ENCODE assay signal across 24 cellular contexts in genomic region chr2:201572822-201573493, GRCh38.
DNase-seq lines count a peak whose midpoint lies in the region; ATAC-seq and TF ChIP-seq lines count a peak whose summit lies in the region.
"Had no signal": no experiment of that assay in that cellular context is flagged by ENCODE, and none has a peak within 500 bp of the region (broad histone marks: within the 10 kb centered on the region; RNA-seq: fewer than 3 reads in every experiment).

No MANE protein-coding gene starts in this region.

- TF ChIP-seq CTCF in HCT116 (IDR thresholded peaks at IDR 0.05 in 2 of 3, conservative IDR thresholded peaks at IDR 0.05 in 1 of 3; ENCODE audit: borderline replicate concordance in 1 of 3, insufficient read depth in 1 of 3, low read depth in 2 of 3, low read length in 2 of 3) (no peak), OCI-LY3 (IDR thresholded peaks at IDR 0.05; ENCODE audit: low read depth, low read length) (no peak), lower leg skin (IDR thresholded peaks at IDR 0.05) (no peak)

- no peak for ATAC-seq in activated naive CD8-positive, alpha-beta T cell treated with anti-CD3 and anti-CD28 coated beads, Interleukin-2, amount 10 ng/mL, durations not matched to agents 7 days and 5 days (ENCODE audit: low read depth)
- ATAC-seq in HCT116 = no peak
- no peak for ATAC-seq in activated naive CD4-positive, alpha-beta T cell treated with anti-CD3 and anti-CD28 coated beads, Interleukin-2, amount 50 U/mL, for 72 hours
- ATAC-seq: body of pancreas, heart left ventricle, left lobe of liver had no signal

- H3K4me1 Mint-ChIP-seq in activated naive CD8-positive, alpha-beta T cell treated with anti-CD3 and anti-CD28 coated beads, Interleukin-2, amount 10 ng/mL, durations not matched to agents 7 days and 5 days = peaks cover 6% of the 10 kb centered on the region
- H3K4me1 Mint-ChIP-seq in activated naive CD8-positive, alpha-beta T cell treated with anti-CD3 and anti-CD28 coated beads for 36 hours = peaks cover 8% of the 10 kb centered on the region
- H3K4me1 Mint-ChIP-seq: activated naive CD4-positive, alpha-beta T cell treated with anti-CD3 and anti-CD28 coated beads, Interleukin-2, amount 50 U/mL, for 24 hours had no signal

- H3K79me2 ChIP-seq in HCT116 (ENCODE audit: insufficient read depth, low read length) (no peaks in the 10 kb centered on the region), OCI-LY3 (ENCODE audit: low read length) (no peaks in the 10 kb centered on the region)

- H3K9me3 ChIP-seq in HCT116 (ENCODE audit: control insufficient read depth in 1 of 2, insufficient read depth in 1 of 2, low read depth in 1 of 2, low read length in 2 of 2) (no peaks in the 10 kb centered on the region), OCI-LY3 (ENCODE audit: insufficient read depth, low read length) (no peaks in the 10 kb centered on the region), HAP-1 (no peaks in the 10 kb centered on the region)
- H3K9me3 ChIP-seq: body of pancreas, heart left ventricle, prostate gland, SJCRH30 had no signal

- WGBS in lower leg skin, 2 donors = 90 to 91% methylated on average over 2 of the region's 2 CpGs

- in situ Hi-C loops in HAP-1 (cut with MboI; ENCODE audit: low sequenced_read_pairs) = no loop called here

- BruUV-seq in HCT116 (replicated peaks; lab: Mats Ljungman, UMichigan) = no TSS peak

- no peaks in the 10 kb centered on the region for H3K27me3 Mint-ChIP-seq in activated naive CD8-positive, alpha-beta T cell treated with anti-CD3 and anti-CD28 coated beads, Interleukin-2, amount 10 ng/mL, durations not matched to agents 7 days and 5 days
- H3K27me3 Mint-ChIP-seq in activated naive CD8-positive, alpha-beta T cell treated with anti-CD3 and anti-CD28 coated beads for 36 hours = no peaks in the 10 kb centered on the region
- H3K27me3 Mint-ChIP-seq: activated naive CD4-positive, alpha-beta T cell treated with anti-CD3 and anti-CD28 coated beads, Interleukin-2, amount 50 U/mL, for 24 hours had no signal

- H3K4me3 ChIP-seq in HCT116 (replicated peaks in 1 of 2; ENCODE audit: low read depth in 1 of 2, low read length in 2 of 2) (no peak overlapping the region), OCI-LY3 (ENCODE audit: low read length) (peak overlapping the region; percentile 3; the same call in 1 of the 2 replicates), HAP-1 (no peak overlapping the region), lower leg skin (ENCODE audit: low read depth, poor library complexity, severe bottlenecking) (no peak overlapping the region)
- H3K4me3 ChIP-seq: body of pancreas, heart left ventricle, prostate gland, SJCRH30 had no signal

- H2AFZ ChIP-seq in HCT116 (ENCODE audit: low read depth, low read length, poor library complexity, severe bottlenecking) = peak overlapping the region; percentile 7
- H2AFZ ChIP-seq in OCI-LY3 (ENCODE audit: low read depth, low read length) = no peak overlapping the region

- H3K36me3 ChIP-seq in HCT116 (ENCODE audit: control insufficient read depth in 1 of 2, insufficient read depth in 2 of 2, low read length in 2 of 2) (no peaks in the 10 kb centered on the region), OCI-LY3 (replicated peaks; ENCODE audit: low read depth, low read length) (no peaks in the 10 kb centered on the region), HAP-1 (replicated peaks) (no peaks in the 10 kb centered on the region)
- H3K36me3 ChIP-seq: prostate gland, SJCRH30 had no signal

- no peaks in the 10 kb centered on the region for H3K9me2 ChIP-seq in HCT116 (ENCODE audit: insufficient read depth)

- H3K4me2 ChIP-seq in HCT116 (ENCODE audit: low read length) = no peak overlapping the region
- peak overlapping the region; percentile 40 for H3K4me2 ChIP-seq in OCI-LY3 (ENCODE audit: low read length)

- H3K36me3 Mint-ChIP-seq in activated naive CD8-positive, alpha-beta T cell treated with anti-CD3 and anti-CD28 coated beads, Interleukin-2, amount 10 ng/mL, durations not matched to agents 7 days and 5 days = peaks cover 5% of the 10 kb centered on the region
- no peaks in the 10 kb centered on the region for H3K36me3 Mint-ChIP-seq in activated naive CD8-positive, alpha-beta T cell treated with anti-CD3 and anti-CD28 coated beads for 36 hours
- H3K36me3 Mint-ChIP-seq in activated naive CD4-positive, alpha-beta T cell treated with anti-CD3 and anti-CD28 coated beads, Interleukin-2, amount 50 U/mL, for 72 hours = no peaks in the 10 kb centered on the region
- H3K36me3 Mint-ChIP-seq: activated naive CD4-positive, alpha-beta T cell treated with anti-CD3 and anti-CD28 coated beads, Interleukin-2, amount 50 U/mL, for 24 hours had no signal

- no peak for TF ChIP-seq RAD21 in HCT116 (IDR thresholded peaks at IDR 0.05; ENCODE audit: low read depth)

- H3K4me3 Mint-ChIP-seq in activated naive CD8-positive, alpha-beta T cell treated with anti-CD3 and anti-CD28 coated beads, Interleukin-2, amount 10 ng/mL, durations not matched to agents 7 days and 5 days = peak overlapping the region; percentile 4
- no peak overlapping the region for H3K4me3 Mint-ChIP-seq in activated naive CD8-positive, alpha-beta T cell treated with anti-CD3 and anti-CD28 coated beads for 36 hours
- H3K4me3 Mint-ChIP-seq: activated naive CD4-positive, alpha-beta T cell treated with anti-CD3 and anti-CD28 coated beads, Interleukin-2, amount 50 U/mL, for 24 hours; T-helper 2 cell treated with Interferon-gamma antibody and Interleukin-4, amounts not matched to agents 5 μg/mL and 100 μg/mL, for 36 hours had no signal

- no peaks in the 10 kb centered on the region for H3K9me3 Mint-ChIP-seq in activated naive CD8-positive, alpha-beta T cell treated with anti-CD3 and anti-CD28 coated beads, Interleukin-2, amount 10 ng/mL, durations not matched to agents 7 days and 5 days
- H3K9me3 Mint-ChIP-seq in activated naive CD8-positive, alpha-beta T cell treated with anti-CD3 and anti-CD28 coated beads for 36 hours = no peaks in the 10 kb centered on the region
- H3K9me3 Mint-ChIP-seq in activated naive CD4-positive, alpha-beta T cell treated with anti-CD3 and anti-CD28 coated beads, Interleukin-2, amount 50 U/mL, for 72 hours = no peaks in the 10 kb centered on the region
- H3K9me3 Mint-ChIP-seq: activated naive CD4-positive, alpha-beta T cell treated with anti-CD3 and anti-CD28 coated beads, Interleukin-2, amount 50 U/mL, for 24 hours; T-helper 2 cell treated with Interferon-gamma antibody and Interleukin-4, amounts not matched to agents 5 μg/mL and 100 μg/mL, for 36 hours had no signal

- CTCF ChIA-PET in HCT116 (lab: Charles Lee) = no interaction called here

- H4K20me1 ChIP-seq in HCT116 (ENCODE audit: insufficient read depth) (no peaks in the 10 kb centered on the region), OCI-LY3 (ENCODE audit: insufficient read depth, low read length) (no peaks in the 10 kb centered on the region)

- no peaks in the 10 kb centered on the region for H3K27me3 ChIP-seq in HCT116 (ENCODE audit: insufficient read depth, low read length)
- no peaks in the 10 kb centered on the region for H3K27me3 ChIP-seq in OCI-LY3 (ENCODE audit: low read depth, low read length)
- 0 out of 2 replicates have a peak, but pooled peaks cover 7% of the 10 kb centered on the region for H3K27me3 ChIP-seq in HAP-1 (ENCODE audit: low read depth)
- H3K27me3 ChIP-seq: body of pancreas, heart left ventricle, SJCRH30 had no signal

- TF ChIP-seq POLR2A in HCT116 (IDR thresholded peaks at IDR 0.05; ENCODE audit: borderline replicate concordance, extremely low read depth, insufficient read depth, insufficient read length) = no peak
- TF ChIP-seq POLR2A in lower leg skin (IDR thresholded peaks at IDR 0.05) = no peak

- DNase-seq in activated naive CD8-positive, alpha-beta T cell treated with anti-CD3 and anti-CD28 coated beads, Interleukin-2, amount 10 ng/mL, durations not matched to agents 7 days and 5 days = no peak
- DNase-seq in activated naive CD8-positive, alpha-beta T cell treated with anti-CD3 and anti-CD28 coated beads for 36 hours = no peak
- DNase-seq in HCT116 (ENCODE audit: low read depth, low spot score) (no peak), SHP77 (lab: John Stamatoyannopoulos, UW) (no peak), HAP-1 (ENCODE audit: low spot score in 2 of 2) (no peak), lower leg skin (ENCODE audit: low spot score in 2 of 2) (no peak)
- DNase-seq in activated naive CD4-positive, alpha-beta T cell treated with anti-CD3 and anti-CD28 coated beads, Interleukin-2, amount 50 U/mL, for 72 hours (ENCODE audit: low spot score in 2 of 2) = no peak
- DNase-seq: ACHN; activated CD4-positive, CD25-positive, alpha-beta regulatory T cell; activated T-cell treated with anti-CD3 and anti-CD28 coated beads, Interleukin-2, amount 50 U/mL, for 48 hours; body of pancreas; DMS 273 treated with DMSO at 0.1 percent for 48 hours; H7; heart left ventricle; KG1; NCI-H1105; NCI-H2081 treated with DMSO at 0.1 percent for 48 hours; NCI-H510A treated with DMSO at 0.1 percent for 48 hours; SJCRH30 had no signal

- H3K27ac Mint-ChIP-seq in activated naive CD8-positive, alpha-beta T cell treated with anti-CD3 and anti-CD28 coated beads, Interleukin-2, amount 10 ng/mL, durations not matched to agents 7 days and 5 days = peak overlapping the region; percentile 28
- no peak overlapping the region for H3K27ac Mint-ChIP-seq in activated naive CD8-positive, alpha-beta T cell treated with anti-CD3 and anti-CD28 coated beads for 36 hours
- H3K27ac Mint-ChIP-seq in activated naive CD4-positive, alpha-beta T cell treated with anti-CD3 and anti-CD28 coated beads, Interleukin-2, amount 50 U/mL, for 72 hours = no peak overlapping the region
- H3K27ac Mint-ChIP-seq: activated naive CD4-positive, alpha-beta T cell treated with anti-CD3 and anti-CD28 coated beads, Interleukin-2, amount 50 U/mL, for 24 hours; T-helper 2 cell treated with Interferon-gamma antibody and Interleukin-4, amounts not matched to agents 5 μg/mL and 100 μg/mL, for 36 hours had no signal

- intact Hi-C loops in HCT116 (cut with micrococcal nuclease) (no loop called here), lower leg skin (cut with DNase I; ENCODE audit: low total_unique reads) (no loop called here)

- RAD21 ChIA-PET in HCT116 (lab: Charles Lee; ENCODE audit: low non-redundant PET in 1 of 2, low total read pairs in 2 of 2, uncharacterized antibody in 2 of 2, unreplicated experiment in 2 of 2) = no interaction called here

- POLR2A ChIA-PET in activated naive CD8-positive, alpha-beta T cell treated with anti-CD3 and anti-CD28 coated beads, Interleukin-2, amount 10 ng/mL, durations not matched to agents 7 days and 5 days (lab: Charles Lee) = no interaction called here
- POLR2A ChIA-PET in HCT116 (lab: Charles Lee) = no interaction called here

- no peaks in the 10 kb centered on the region for H3K4me1 ChIP-seq in HCT116 (ENCODE audit: control insufficient read depth in 1 of 2, insufficient read depth in 2 of 2, low read length in 2 of 2)
- peaks cover 42% of the 10 kb centered on the region for H3K4me1 ChIP-seq in OCI-LY3 (ENCODE audit: low read length)
- H3K4me1 ChIP-seq in HAP-1 = no peaks in the 10 kb centered on the region
- H3K4me1 ChIP-seq: body of pancreas, prostate gland, SJCRH30 had no signal

- H3K9ac ChIP-seq in HCT116 (ENCODE audit: low read length) (no peak overlapping the region), OCI-LY3 (ENCODE audit: low read length) (no peak overlapping the region)

- no peak overlapping the region for H3K27ac ChIP-seq in HCT116 (ENCODE audit: low read depth, low read length)
- peak overlapping the region; percentile 44 for H3K27ac ChIP-seq in OCI-LY3 (ENCODE audit: low read length)
- H3K27ac ChIP-seq: body of pancreas, prostate gland, SJCRH30 had no signal

TF ChIP-seq in HCT116, 20 proteins besides CTCF, POLR2A, EP300 and RAD21 (continues in another document):
- no peak for TF ChIP-seq CBX3 (IDR thresholded peaks at IDR 0.05; ENCODE audit: low read depth)
